23 cellular contexts compared by ENCODE assay signal in genomic region chr13:39915418-39915817, GRCh38.
"Had no signal": no experiment of that assay in that cellular context is flagged by ENCODE, and none has a peak within 500 bp of the region (broad histone marks: within the 10 kb centered on the region; RNA-seq: fewer than 3 reads in every experiment).

No MANE protein-coding gene starts in this region.

- H3K27ac ChIP-seq: adrenal gland, body of pancreas had no signal

- H3K4me1 ChIP-seq: adrenal gland, body of pancreas had no signal

- H3K27me3 ChIP-seq: adrenal gland, body of pancreas, MG63 had no signal

- H3K4me3 ChIP-seq: adrenal gland, body of pancreas, MG63 had no signal

- DNase-seq: activated CD4-positive, alpha-beta T cell treated with anti-CD3 and anti-CD28 coated beads, Interleukin-2, amount 10 ng/mL, durations not matched to agents 24 days and 14 days; activated CD4-positive, alpha-beta T cell treated with anti-CD3 and anti-CD28 coated beads, Interleukin-2, amount 50 U/mL, for 4 hours; activated CD8-positive, alpha-beta T cell treated with anti-CD3 and anti-CD28 coated beads for 36 hours; activated gamma-delta T cell; activated naive CD4-positive, alpha-beta T cell treated with Interleukin-2 at 50 U/mL for 16 hours; activated naive CD8-positive, alpha-beta T cell treated with anti-CD3 and anti-CD28 coated beads, Interleukin-2, amount 10 ng/mL, durations not matched to agents 7 days and 5 days; activated T-cell treated with anti-CD3 and anti-CD28 coated beads, Interleukin-2, amount 50 U/mL, for 24 hours; adrenal gland; body of pancreas; central memory CD4-positive, alpha-beta T cell; KBM-7; MG63; NCI-H1048; NCI-H1105 treated with DMSO at 0.1 percent for 48 hours; NCI-H1436; NCI-H1930; NCI-H2081 treated with DMSO at 0.1 percent for 48 hours; NCI-H345; NCI-H524 treated with DMSO at 0.1 percent for 48 hours; SIG-M5; SW 1271; T-helper 1 cell had no signal

- H3K9me3 ChIP-seq: adrenal gland, body of pancreas, MG63 had no signal

- H3K36me3 ChIP-seq: adrenal gland, MG63 had no signal

- ATAC-seq: activated CD8-positive, alpha-beta T cell treated with anti-CD3 and anti-CD28 coated beads for 36 hours; body of pancreas; Panc1 had no signal
